ENCODE assay signal across 32 cellular contexts in genomic region chr16:87180069-87180468, GRCh38.
A peak's percentile ranks its signal among the peaks of the same experiment; 100 is the strongest.
DNase-seq lines count a peak whose midpoint lies in the region; ATAC-seq, FAIRE-seq and TF ChIP-seq lines count a peak whose summit lies in the region.
"Had no signal": no experiment of that assay in that cellular context is flagged by ENCODE, and none has a peak within 500 bp of the region (broad histone marks: within the 10 kb centered on the region; RNA-seq: fewer than 3 reads in every experiment).

No MANE protein-coding gene starts in this region.

- peaks cover 6% of the 10 kb centered on the region for H3K27me3 Mint-ChIP-seq in WTC11 (ENCODE audit: low read depth)
- H3K27me3 Mint-ChIP-seq in activated naive CD8-positive, alpha-beta T cell treated with anti-CD3 and anti-CD28 coated beads for 36 hours = peaks cover 28% of the 10 kb centered on the region
- H3K27me3 Mint-ChIP-seq: activated CD4-positive, alpha-beta T cell treated with anti-CD3 and anti-CD28 coated beads, Interleukin-2, amount 10 ng/mL, durations not matched to agents 7 days and 5 days had no signal

- no TSS peak for BruUV-seq in HepG2 (replicated peaks; lab: Mats Ljungman, UMichigan)

- intact Hi-C loops in HepG2 (cut with micrococcal nuclease; ENCODE audit: unreplicated experiment) = no loop called here
- intact Hi-C loops in right lobe of liver (cut with DNase I) = no loop called here
- intact Hi-C loops in posterior cingulate gyrus (cut with DNase I) = no loop called here

- TF ChIP-seq EP300 in HepG2 (IDR thresholded peaks at IDR 0.05; ENCODE audit: low read depth in 2 of 2, low read length in 2 of 2) = no peak
- no peak for TF ChIP-seq EP300 in HepG2 (CRISPR knock-in tag; IDR thresholded peaks at IDR 0.05; ENCODE audit: borderline replicate concordance)

- H3K9ac ChIP-seq in HepG2 (ENCODE audit: insufficient read depth, low read depth, low read length) = no peak overlapping the region
- H3K9ac ChIP-seq: GM23248 had no signal

- no peak for TF ChIP-seq RAD21 in HepG2 (CRISPR knock-in tag; IDR thresholded peaks at IDR 0.05)

- H3K9me3 ChIP-seq in HepG2 (ENCODE audit: low read length) (no peaks in the 10 kb centered on the region), right lobe of liver (no peaks in the 10 kb centered on the region)
- H3K9me3 ChIP-seq: colonic mucosa, left lung, SJSA1, transverse colon had no signal

- ATAC-seq in HepG2 = no peak
- no peak for ATAC-seq in right lobe of liver
- no peak for ATAC-seq in WTC11
- ATAC-seq: stimulated activated memory B cell treated with anti-CD40 and anti-IgM and Interleukin-4, amounts not matched to agents 10 μg/mL and 1 μg/mL and 100 μg/mL, for 72 hours; T-cell had no signal

- peaks cover 10% of the 10 kb centered on the region for H3K4me1 Mint-ChIP-seq in WTC11
- no peaks in the 10 kb centered on the region for H3K4me1 Mint-ChIP-seq in activated naive CD8-positive, alpha-beta T cell treated with anti-CD3 and anti-CD28 coated beads for 36 hours
- H3K4me1 Mint-ChIP-seq: activated B cell treated with CpG ODN at 0.5 μM for 24 hours; activated CD4-positive, alpha-beta T cell treated with anti-CD3 and anti-CD28 coated beads, Interleukin-2, amount 10 ng/mL, durations not matched to agents 7 days and 5 days; activated naive CD4-positive, alpha-beta T cell treated with anti-CD3 and anti-CD28 coated beads, Interleukin-2, amount 50 U/mL, for 24 hours; stimulated activated memory B cell treated with anti-CD40 and anti-IgM and Interleukin-4, amounts not matched to agents 10 μg/mL and 1 μg/mL and 100 μg/mL, for 72 hours; T-cell had no signal

- no peak for TF ChIP-seq POLR2A in HepG2 (IDR thresholded peaks at IDR 0.05; ENCODE audit: insufficient read depth in 1 of 2, low read depth in 2 of 2, low read length in 2 of 2)
- no peak for TF ChIP-seq POLR2A in right lobe of liver (IDR thresholded peaks at IDR 0.05)

- H3K4me1 ChIP-seq in HepG2 (ENCODE audit: insufficient read depth, low read length) = no peaks in the 10 kb centered on the region
- no peaks in the 10 kb centered on the region for H3K4me1 ChIP-seq in right lobe of liver
- H3K4me1 ChIP-seq: colonic mucosa, transverse colon had no signal

- CTCF ChIA-PET in HepG2 (lab: Yijun Ruan, JAX; ENCODE audit: low intra/inter-chr PET ratio, low total read pairs) = no interaction called here
- CTCF ChIA-PET in RWPE1 (lab: Yijun Ruan, JAX) = no interaction called here
- CTCF ChIA-PET in WTC11 (lab: Charles Lee) = interaction anchor here (0.9 kb wide), 1 partner anchor 99 kb away, joined by 3 read pairs; no protein-coding TSS in a partner anchor

- H3K9me3 Mint-ChIP-seq in WTC11 = no peaks in the 10 kb centered on the region
- no peaks in the 10 kb centered on the region for H3K9me3 Mint-ChIP-seq in activated naive CD8-positive, alpha-beta T cell treated with anti-CD3 and anti-CD28 coated beads for 36 hours
- H3K9me3 Mint-ChIP-seq: activated B cell treated with CpG ODN at 0.5 μM for 24 hours; activated CD4-positive, alpha-beta T cell treated with anti-CD3 and anti-CD28 coated beads, Interleukin-2, amount 10 ng/mL, durations not matched to agents 7 days and 5 days; activated naive CD4-positive, alpha-beta T cell treated with anti-CD3 and anti-CD28 coated beads, Interleukin-2, amount 50 U/mL, for 24 hours; HFFc6; stimulated activated memory B cell treated with anti-CD40 and anti-IgM and Interleukin-4, amounts not matched to agents 10 μg/mL and 1 μg/mL and 100 μg/mL, for 72 hours; T-cell had no signal

- POLR2A ChIA-PET in HepG2 (lab: Yijun Ruan, JAX) (no interaction called here), RWPE1 (lab: Yijun Ruan, JAX; ENCODE audit: low non-redundant PET) (no interaction called here), WTC11 (lab: Charles Lee) (no interaction called here)

- in situ Hi-C loops in HepG2 (cut with HindIII; ENCODE audit: extremely low pct_ligation_motif_present, low pct_unique_long_range_greater_than_20kb) = no loop called here

- no peak overlapping the region for H2AFZ ChIP-seq in HepG2 (ENCODE audit: low read length)
- H2AFZ ChIP-seq: GM23248 had no signal

- H3K4me3 ChIP-seq in HepG2 (replicated peaks in 1 of 3; ENCODE audit: insufficient read depth in 1 of 3, low read depth in 2 of 3, low read length in 3 of 3) = no peak overlapping the region
- H3K4me3 ChIP-seq in right lobe of liver = no peak overlapping the region
- H3K4me3 ChIP-seq: colonic mucosa, GM23248, left lung, SJSA1, transverse colon had no signal

- TF ChIP-seq CTCF in HepG2 (CRISPR knock-in tag; IDR thresholded peaks at IDR 0.05) (no peak), right lobe of liver (IDR thresholded peaks at IDR 0.05) (no peak), RWPE1 (conservative IDR thresholded peaks at IDR 0.05; ENCODE audit: low read depth) (no peak), WTC11 (IDR thresholded peaks at IDR 0.05) (no peak)

- WGBS in HepG2 (ENCODE audit: low lambda C conversion rate) = 44% methylated on average over 6 of the region's 6 CpGs
- 95% methylated on average over 2 of the region's 6 CpGs for WGBS in right lobe of liver (ENCODE audit: insufficient coverage, low coverage, low lambda C conversion rate, missing lambda C conversion rate)

- H3K36me3 ChIP-seq in HepG2 (replicated peaks in 1 of 2; ENCODE audit: control insufficient read depth in 1 of 2, insufficient read depth in 2 of 2, low read length in 2 of 2) = no peaks in the 10 kb centered on the region
- no peaks in the 10 kb centered on the region for H3K36me3 ChIP-seq in right lobe of liver
- H3K36me3 ChIP-seq: colonic mucosa, left lung, SJSA1, transverse colon had no signal

- no peak overlapping the region for H3K4me2 ChIP-seq in HepG2 (ENCODE audit: low read depth, low read length)

- H3K36me3 Mint-ChIP-seq in WTC11 = no peaks in the 10 kb centered on the region
- H3K36me3 Mint-ChIP-seq in activated naive CD8-positive, alpha-beta T cell treated with anti-CD3 and anti-CD28 coated beads for 36 hours = no peaks in the 10 kb centered on the region
- H3K36me3 Mint-ChIP-seq: activated naive CD4-positive, alpha-beta T cell treated with anti-CD3 and anti-CD28 coated beads, Interleukin-2, amount 50 U/mL, for 24 hours; stimulated activated memory B cell treated with anti-CD40 and anti-IgM and Interleukin-4, amounts not matched to agents 10 μg/mL and 1 μg/mL and 100 μg/mL, for 72 hours; T-cell had no signal

- H3K27me3 ChIP-seq in HepG2 (ENCODE audit: control insufficient read depth in 1 of 2, insufficient read depth in 2 of 2, low read length in 2 of 2) (peaks cover 3 to 52% of the 10 kb centered on the region in 2 experiments; a peak in 4 of 5 replicates), right lobe of liver (no peaks in the 10 kb centered on the region)
- H3K27me3 ChIP-seq: colonic mucosa, SJSA1 had no signal

- H3K27ac Mint-ChIP-seq in WTC11 = no peak overlapping the region
- H3K27ac Mint-ChIP-seq in activated naive CD8-positive, alpha-beta T cell treated with anti-CD3 and anti-CD28 coated beads for 36 hours = no peak overlapping the region
- H3K27ac Mint-ChIP-seq: activated B cell treated with CpG ODN at 0.5 μM for 24 hours; activated CD4-positive, alpha-beta T cell treated with anti-CD3 and anti-CD28 coated beads, Interleukin-2, amount 10 ng/mL, durations not matched to agents 7 days and 5 days; activated naive CD4-positive, alpha-beta T cell treated with anti-CD3 and anti-CD28 coated beads, Interleukin-2, amount 50 U/mL, for 24 hours; HFFc6; stimulated activated memory B cell treated with anti-CD40 and anti-IgM and Interleukin-4, amounts not matched to agents 10 μg/mL and 1 μg/mL and 100 μg/mL, for 72 hours; T-cell had no signal

- no peak overlapping the region for H3K27ac ChIP-seq in HepG2 (ENCODE audit: extremely low read length, insufficient read depth, low read length)
- no peak overlapping the region for H3K27ac ChIP-seq in right lobe of liver
- H3K27ac ChIP-seq in RWPE1 = no peak overlapping the region
- H3K27ac ChIP-seq: colonic mucosa, GM23248, left lung, SJSA1, transverse colon had no signal

- no peaks in the 10 kb centered on the region for H3K79me2 ChIP-seq in HepG2 (ENCODE audit: insufficient read depth, low read length)

- no peak for FAIRE-seq in HepG2 (lab: Jason Lieb, UNC)
- FAIRE-seq: GM18507, GM19239 had no signal

- no peaks in the 10 kb centered on the region for H4K20me1 ChIP-seq in HepG2 (ENCODE audit: insufficient read depth, low read length)

- DNase-seq in HepG2 (ENCODE audit: low spot score) (no peak), right lobe of liver (no peak), RWPE1 (ENCODE audit: low spot score) (peak; percentile 42), kidney tubule cell (ENCODE audit: low spot score) (peak; percentile 58), WTC11 (ENCODE audit: low spot score) (no peak), posterior cingulate gyrus (no peak), NOMO-1 treated with dmso at 0.1 percent for 144 hours (lab: John Stamatoyannopoulos, UW; ENCODE audit: unreplicated experiment) (no peak)
- DNase-seq in activated naive CD8-positive, alpha-beta T cell treated with anti-CD3 and anti-CD28 coated beads for 36 hours = no peak
- DNase-seq: 8988T; activated B cell treated with CpG ODN at 0.5 μM for 24 hours; activated CD4-positive, alpha-beta T cell treated with anti-CD3 and anti-CD28 coated beads, Interleukin-2, amount 10 ng/mL, durations not matched to agents 7 days and 5 days; Calu3; colonic mucosa; DMS79 treated with DMSO at 0.1 percent for 48 hours; effector CD8-positive, alpha-beta T cell; glutamatergic neuron; GM23248; HFFc6; Karpas-422; left lung; mesendoderm; NCI-H1417 treated with DMSO at 0.1 percent for 48 hours; NCI-H2081; NCI-H526 treated with DMSO at 0.1 percent for 48 hours; occipital lobe; T-cell; transverse colon had no signal

- H3K4me3 Mint-ChIP-seq in WTC11 = no peak overlapping the region
- H3K4me3 Mint-ChIP-seq in activated naive CD8-positive, alpha-beta T cell treated with anti-CD3 and anti-CD28 coated beads for 36 hours = no peak overlapping the region
- H3K4me3 Mint-ChIP-seq: activated B cell treated with CpG ODN at 0.5 μM for 24 hours; activated CD4-positive, alpha-beta T cell treated with anti-CD3 and anti-CD28 coated beads, Interleukin-2, amount 10 ng/mL, durations not matched to agents 7 days and 5 days; activated naive CD4-positive, alpha-beta T cell treated with anti-CD3 and anti-CD28 coated beads, Interleukin-2, amount 50 U/mL, for 24 hours; HFFc6; stimulated activated memory B cell treated with anti-CD40 and anti-IgM and Interleukin-4, amounts not matched to agents 10 μg/mL and 1 μg/mL and 100 μg/mL, for 72 hours; T-cell had no signal

TF ChIP-seq in HepG2, 621 proteins besides CTCF, POLR2A, EP300 and RAD21 (continues in another document):
- no peak for TF ChIP-seq ZBTB3 (CRISPR knock-in tag; IDR thresholded peaks at IDR 0.05; ENCODE audit: borderline replicate concordance, low read depth)

TF ChIP-seq in WTC11, 78 proteins besides CTCF, POLR2A, EP300 and RAD21 (continues in another document):
- TF ChIP-seq JAZF1 (CRISPR knock-in tag; IDR thresholded peaks at IDR 0.05) = no peak

Comparison
In these comparisons a context has a peak if more than half of its experiments do, and no peak if none do; other contexts are left out.
1. DNase-seq: peak in RWPE1 (single experiment) and kidney tubule cell (single experiment); none in HepG2 (single experiment), right lobe of liver (0 of 3), WTC11 (single experiment), posterior cingulate gyrus (0 of 10), activated naive CD8-positive, alpha-beta T cell treated with anti-CD3 and anti-CD28 coated beads for 36 hours (single experiment) and NOMO-1 treated with dmso at 0.1 percent for 144 hours (single experiment).